8 cellular contexts compared by ENCODE assay signal in the genomic region with DNA sequence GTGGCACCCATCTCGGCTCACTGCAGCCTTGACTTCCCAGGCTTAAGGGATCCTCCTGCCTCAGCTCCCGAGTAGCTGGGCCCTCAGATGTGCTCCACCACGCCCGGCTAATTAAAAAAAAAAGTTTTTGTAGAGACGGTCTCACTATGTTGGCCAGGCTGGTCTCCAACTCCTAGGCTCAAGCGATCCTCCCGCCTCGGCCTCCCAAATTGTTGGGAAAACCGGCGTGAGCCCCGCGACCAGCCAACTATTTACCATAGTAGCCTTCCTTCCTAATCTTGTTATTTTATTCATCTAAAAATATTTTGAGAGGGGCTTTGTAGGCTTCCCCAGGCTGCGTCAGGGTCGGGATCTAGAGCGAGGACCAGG. TPM values are rescaled to one million over a fixed set of nuclear protein-coding genes. Genes with fewer than 3 reads are reported as not detected.
DNase-seq lines count a peak whose midpoint lies in the region; ATAC-seq and TF ChIP-seq lines count a peak whose summit lies in the region.

No MANE protein-coding gene starts in this region.

- H3K4me3 ChIP-seq in NT2/D1 (ENCODE audit: insufficient read length, low read depth) = peak overlapping the region; percentile 83
- peak overlapping the region; percentile 87 for H3K4me3 ChIP-seq in effector memory CD4-positive, alpha-beta T cell (ENCODE audit: insufficient read depth, low read depth, low read length, poor library complexity, severe bottlenecking)

- H3K4me1 Mint-ChIP-seq in CD14-positive monocyte = peaks cover 20% of the 10 kb centered on the region
- peaks cover 32% of the 10 kb centered on the region for H3K4me1 Mint-ChIP-seq in neural crest cell

- no peaks in the 10 kb centered on the region for H3K27me3 ChIP-seq in NT2/D1 (ENCODE audit: insufficient read depth, insufficient read length)
- no peaks in the 10 kb centered on the region for H3K27me3 ChIP-seq in effector memory CD4-positive, alpha-beta T cell (replicated peaks; ENCODE audit: control insufficient read depth, insufficient read depth, low read length, poor library complexity, severe bottlenecking)

- peak overlapping the region; percentile 94 for H3K27ac ChIP-seq in effector memory CD4-positive, alpha-beta T cell (ENCODE audit: insufficient read depth, low read length, poor library complexity, severe bottlenecking)

- H3K36me3 Mint-ChIP-seq in CD14-positive monocyte (no peaks in the 10 kb centered on the region), neural crest cell (ENCODE audit: low read depth) (no peaks in the 10 kb centered on the region)

- H3K9me3 ChIP-seq in NT2/D1 (ENCODE audit: insufficient read depth, low read length) = no peaks in the 10 kb centered on the region
- H3K9me3 ChIP-seq in effector memory CD4-positive, alpha-beta T cell (ENCODE audit: control insufficient read depth, low read length) = no peaks in the 10 kb centered on the region

- ATAC-seq in HG03469 (IDR thresholded peaks at IDR 0.05; ENCODE audit: unreplicated experiment) = no peak

- H3K36me3 ChIP-seq in NT2/D1 (ENCODE audit: insufficient read depth, insufficient read length, low read length) = peaks cover 2% of the 10 kb centered on the region
- no peaks in the 10 kb centered on the region for H3K36me3 ChIP-seq in effector memory CD4-positive, alpha-beta T cell (ENCODE audit: control insufficient read depth, insufficient read depth, low read length)

- peak overlapping the region; percentile 92 for H3K9ac ChIP-seq in NT2/D1 (ENCODE audit: insufficient read length, low read depth)

- H3K4me3 Mint-ChIP-seq in CD14-positive monocyte (peak overlapping the region; percentile 78 to 81), neural crest cell (peak overlapping the region; percentile 77)

- H3K4me1 ChIP-seq in NT2/D1 (ENCODE audit: insufficient read depth, insufficient read length) = peaks cover 3% of the 10 kb centered on the region
- H3K4me1 ChIP-seq in effector memory CD4-positive, alpha-beta T cell (ENCODE audit: control insufficient read depth, insufficient read depth, low read length, poor library complexity, severe bottlenecking) = peaks cover 8% of the 10 kb centered on the region

- H3K27ac Mint-ChIP-seq in CD14-positive monocyte = peak overlapping the region; percentile 80 to 87 (median 82)
- H3K27ac Mint-ChIP-seq in neural crest cell (ENCODE audit: unreplicated experiment) = peak overlapping the region; percentile 75

- DNase-seq in CD14-positive monocyte (ENCODE audit: low spot score) = no peak
- DNase-seq in NT2/D1 (ENCODE audit: low read depth, low spot score) = no peak
- no peak for DNase-seq in effector memory CD4-positive, alpha-beta T cell
- no peak for DNase-seq in neural crest cell (ENCODE audit: low read depth, low spot score)
- no peak for DNase-seq in iPS-NIHi11 (ENCODE audit: low spot score)
- DNase-seq in NCI-H226 = no peak
- no peak for DNase-seq in COLO829 (ENCODE audit: low spot score)

- TF ChIP-seq CTCF in CD14-positive monocyte (IDR thresholded peaks at IDR 0.05) (no peak), neural crest cell (conservative IDR thresholded peaks at IDR 0.05) (no peak)

- H3K27me3 Mint-ChIP-seq in CD14-positive monocyte (ENCODE audit: low read depth in 3 of 3) (peaks cover 0 to under 1% (median 0%) of the 10 kb centered on the region in 3 donors), neural crest cell (ENCODE audit: low read depth) (no peaks in the 10 kb centered on the region)

- intact Hi-C loops in CD14-positive monocyte (cut with micrococcal nuclease) = no loop called here

- H3K9me3 Mint-ChIP-seq in CD14-positive monocyte (no peaks in the 10 kb centered on the region), neural crest cell (no peaks in the 10 kb centered on the region)

RNA-seq across cellular contexts. Expression of gene YY1, which starts 25.4 kb away (rescaled TPM):
- 10 to 100 TPM; 13.3 to 15.7 TPM for polyA plus RNA-seq in CD14-positive monocyte
- total RNA-seq in neural crest cell = 72.0 and 79.9 TPM in 2 replicates

RNA-seq across cellular contexts. Expression of gene DEGS2, which starts 54.1 kb away (rescaled TPM):
- polyA plus RNA-seq in CD14-positive monocyte = under 1 TPM in 1 of 2 donors, not detected in 1; 0.36 TPM
- 0.11 TPM in 1 of 2 replicates, not detected in the other for total RNA-seq in neural crest cell
